Comparison of ENCODE assay signal across 8 cellular contexts in genomic region chr1:235504122-235504493, GRCh38. TPM values are rescaled to one million over a fixed set of nuclear protein-coding genes. Genes with fewer than 3 reads are reported as not detected.
DNase-seq lines count a peak whose midpoint lies in the region; ATAC-seq and TF ChIP-seq lines count a peak whose summit lies in the region.

TSS of gene B3GALNT2 (minus strand) at chr1:235504452. CDS start at chr1:235504252, 200 bp downstream.

- peak; percentile 56 for ATAC-seq in GM18498 (IDR thresholded peaks at IDR 0.05; ENCODE audit: unreplicated experiment)
- peak; percentile 38 for ATAC-seq in GM21825 (IDR thresholded peaks at IDR 0.05; ENCODE audit: unreplicated experiment)

- TF ChIP-seq CTCF in LNCaP clone FGC (IDR thresholded peaks at IDR 0.05; ENCODE audit: control insufficient read depth, extremely low read depth, insufficient read depth) (no peak), coronary artery (IDR thresholded peaks at IDR 0.05) (no peak)

- no peaks in the 10 kb centered on the region for H3K9me3 ChIP-seq in mesodermal cell (ENCODE audit: control insufficient read depth, low read length)

- peak within 1 kb of the TSS; percentile 57 for H3K4me3 ChIP-seq in LNCaP clone FGC (ENCODE audit: low read depth, low read length)
- peak within 1 kb of the TSS; percentile 98 for H3K4me3 ChIP-seq in coronary artery
- peak within 1 kb of the TSS; percentile 70 for H3K4me3 ChIP-seq in mesodermal cell (ENCODE audit: extremely low read depth, insufficient read depth, low read length, poor library complexity, severe bottlenecking)
- H3K4me3 ChIP-seq in urinary bladder (ENCODE audit: low read depth, low read length), result peak within 1 kb of the TSS; percentile 87

- DNase-seq in LNCaP clone FGC (ENCODE audit: low read depth) (no peak), coronary artery (ENCODE audit: low spot score) (no peak), GOT3 (lab: John Stamatoyannopoulos, UW) (no peak)
- no peak for DNase-seq in activated effector memory CD4-positive, alpha-beta T cell treated with Interleukin-2 at 50 U/mL for 16 hours

- H3K36me3 ChIP-seq in mesodermal cell (ENCODE audit: control insufficient read depth, insufficient read depth, low read length) (peaks cover 5% of the 10 kb centered on the region), urinary bladder (ENCODE audit: insufficient read depth) (no peaks in the 10 kb centered on the region)

- H3K4me1 ChIP-seq in mesodermal cell (ENCODE audit: control insufficient read depth, insufficient read depth, low read length, poor library complexity, severe bottlenecking), result no peaks in the 10 kb centered on the region
- H3K4me1 ChIP-seq in urinary bladder (ENCODE audit: insufficient read depth), result no peaks in the 10 kb centered on the region

- 0% methylated on average over 44 to 48 of the region's 48 CpGs for WGBS in mesodermal cell (ENCODE audit: insufficient coverage in 2 of 2), 2 experiments
- WGBS in urinary bladder, result under 1% methylated on average over 46 of the region's 48 CpGs

- H3K27ac ChIP-seq in coronary artery, result peak within 1 kb of the TSS; percentile 99
- peak within 1 kb of the TSS; percentile 98 for H3K27ac ChIP-seq in mesodermal cell (ENCODE audit: low read depth, low read length, severe bottlenecking)
- peak within 1 kb of the TSS; percentile 97 for H3K27ac ChIP-seq in urinary bladder (ENCODE audit: low read depth)

RNA-seq across cellular contexts. Expression of gene B3GALNT2, which starts in this region (rescaled TPM):
- polyA plus RNA-seq in mesodermal cell (2013, experiment 1 of 2), result 17.7 TPM
- polyA plus RNA-seq in mesodermal cell (2013, experiment 2 of 2), result 19.1 TPM
- total RNA-seq in urinary bladder, result 59.5 TPM
- polyA plus RNA-seq in urinary bladder, result 19.6 TPM
